ENCODE assay signal across 18 cellular contexts in the genomic region with DNA sequence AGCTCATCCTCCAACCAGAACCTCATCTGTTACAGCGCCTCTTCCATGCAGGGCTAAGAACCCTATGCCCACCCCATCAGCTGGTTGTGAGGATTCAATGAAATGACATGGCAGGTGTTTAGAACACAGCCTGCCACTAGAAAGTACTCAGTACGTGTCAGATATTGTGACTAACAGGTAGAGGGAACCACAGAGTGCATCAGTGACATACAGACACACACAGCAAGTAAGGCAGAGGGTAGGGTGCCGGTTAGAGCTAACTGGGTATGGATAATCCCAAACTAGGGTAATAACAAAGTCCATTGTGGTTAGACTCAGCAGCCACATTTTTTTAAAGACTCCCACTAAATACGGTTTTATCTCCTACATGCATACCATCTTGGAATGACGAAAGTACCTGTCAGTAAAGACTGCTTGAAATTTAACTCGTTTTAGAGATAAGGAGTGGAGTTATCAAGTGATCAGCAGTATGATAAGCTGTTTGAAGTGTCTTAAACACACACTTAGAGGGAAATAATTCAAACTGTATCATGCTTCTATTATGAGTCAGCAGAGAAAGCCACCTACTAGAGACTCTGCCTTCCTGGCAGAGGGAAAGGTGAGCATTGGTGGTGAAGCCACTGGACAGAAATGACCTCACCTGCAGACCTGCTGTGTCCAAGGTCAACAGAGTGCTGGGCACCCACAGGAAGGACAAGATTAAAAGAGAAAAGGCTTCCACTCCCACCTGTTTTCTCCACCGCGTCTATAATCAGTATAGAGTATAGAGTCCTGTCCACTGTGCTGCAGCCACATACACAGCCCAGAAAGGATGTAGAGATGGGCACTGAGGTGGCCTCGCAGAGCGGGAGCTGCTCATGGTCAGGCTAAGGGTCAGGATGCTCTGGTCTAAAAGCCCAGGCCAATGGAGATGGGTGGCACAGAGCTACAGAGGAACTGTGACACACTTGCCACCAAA. TPM values are rescaled to one million over a fixed set of nuclear protein-coding genes. Genes with fewer than 3 reads are reported as not detected.
DNase-seq lines count a peak whose midpoint lies in the region; ATAC-seq, FAIRE-seq and TF ChIP-seq lines count a peak whose summit lies in the region.
"Had no signal": no experiment of that assay in that cellular context is flagged by ENCODE, and none has a peak within 500 bp of the region (broad histone marks: within the 10 kb centered on the region; RNA-seq: fewer than 3 reads in every experiment).

No MANE protein-coding gene starts in this region.

- no peak for TF ChIP-seq RAD21 in A549 (conservative IDR thresholded peaks at IDR 0.05 in 1 of 2, IDR thresholded peaks at IDR 0.05 in 1 of 2)

- H3K36me3 ChIP-seq in astrocyte (ENCODE audit: insufficient read depth, low read length) (no peaks in the 10 kb centered on the region), lung (ENCODE audit: control insufficient read depth in 2 of 2, insufficient read depth in 2 of 2, low read length in 2 of 2) (peaks cover 12 to 24% of the 10 kb centered on the region in 2 donors)

- H3K9me3 ChIP-seq in A549 = no peaks in the 10 kb centered on the region
- no peaks in the 10 kb centered on the region for H3K9me3 ChIP-seq in astrocyte (ENCODE audit: insufficient read depth, low read depth, low read length)
- H3K9me3 ChIP-seq in lung (ENCODE audit: control insufficient read depth in 2 of 2, insufficient read depth in 1 of 2, low read length in 1 of 2) = no peaks in the 10 kb centered on the region
- H3K9me3 ChIP-seq: heart right ventricle, SJSA1 had no signal

- FAIRE-seq in A549 (lab: Jason Lieb, UNC) (no peak), astrocyte (lab: Jason Lieb, UNC) (no peak)

- H4K20me1 ChIP-seq in astrocyte (ENCODE audit: insufficient read depth, low read length) = no peaks in the 10 kb centered on the region

- peaks cover 18% of the 10 kb centered on the region for H3K4me1 ChIP-seq in A549
- H3K4me1 ChIP-seq in astrocyte (ENCODE audit: insufficient read depth, low read length) = no peaks in the 10 kb centered on the region
- peaks cover 0 to 5% of the 10 kb centered on the region in 2 donors for H3K4me1 ChIP-seq in lung (ENCODE audit: control insufficient read depth in 2 of 2, insufficient read depth in 2 of 2, low read length in 2 of 2)

- peaks cover 6% of the 10 kb centered on the region for H3K4me1 Mint-ChIP-seq in astrocyte (ENCODE audit: low read depth, unreplicated experiment)
- peaks cover 0 to 2% of the 10 kb centered on the region in 2 donors for H3K4me1 Mint-ChIP-seq in natural killer cell treated with Interleukin-12 subunit alpha and Interleukin-12 subunit beta and Interleukin-15 and Interleukin-18, amount 100 ng/mL, for 72 hours (ENCODE audit: low read depth in 2 of 2)

- ATAC-seq in A549 = peak; percentile 50 to 77; a peak in 5 of 6 replicates
- peak; percentile 85 for ATAC-seq in lung (ENCODE audit: insufficient read depth, low FRiP score)
- ATAC-seq in GM18505 (IDR thresholded peaks at IDR 0.05; ENCODE audit: unreplicated experiment) = no peak
- ATAC-seq in natural killer cell treated with Interleukin-12 subunit alpha and Interleukin-12 subunit beta and Interleukin-15 and Interleukin-18, amount 100 ng/mL, for 72 hours = no peak
- ATAC-seq: activated CD8-positive, alpha-beta T cell treated with anti-CD3 and anti-CD28 coated beads, Interleukin-2, amount 10 ng/mL, durations not matched to agents 7 days and 5 days; heart right ventricle had no signal

- H3K4me3 ChIP-seq in A549 = no peak overlapping the region
- H3K4me3 ChIP-seq in astrocyte (ENCODE audit: insufficient read depth, low read depth, low read length) = no peak overlapping the region
- H3K4me3 ChIP-seq in lung = no peak overlapping the region
- H3K4me3 ChIP-seq: heart right ventricle, SJSA1 had no signal

- H3K9me3 Mint-ChIP-seq in astrocyte (ENCODE audit: unreplicated experiment) = no peaks in the 10 kb centered on the region
- H3K9me3 Mint-ChIP-seq in natural killer cell treated with Interleukin-12 subunit alpha and Interleukin-12 subunit beta and Interleukin-15 and Interleukin-18, amount 100 ng/mL, for 72 hours = no peaks in the 10 kb centered on the region

- H3K36me3 Mint-ChIP-seq in astrocyte (ENCODE audit: low read depth, unreplicated experiment) = peaks cover 20% of the 10 kb centered on the region
- peaks cover 4% of the 10 kb centered on the region for H3K36me3 Mint-ChIP-seq in natural killer cell treated with Interleukin-12 subunit alpha and Interleukin-12 subunit beta and Interleukin-15 and Interleukin-18, amount 100 ng/mL, for 72 hours

- POLR2A ChIA-PET in A549 (lab: Yijun Ruan, JAX) = interaction anchor here (0.6 kb wide), 1 partner anchor 9 kb away, joined by 3 read pairs; no protein-coding TSS in a partner anchor

- CTCF ChIA-PET in A549 (lab: Yijun Ruan, JAX) = interaction anchor here (0.9 to 1.7 kb wide), 5 partner anchors 108 to 155 kb away, joined by 3 to 5 read pairs (median 3); no protein-coding TSS in a partner anchor

- H3K27ac Mint-ChIP-seq in astrocyte (ENCODE audit: unreplicated experiment) = no peak overlapping the region
- H3K27ac Mint-ChIP-seq in natural killer cell treated with Interleukin-12 subunit alpha and Interleukin-12 subunit beta and Interleukin-15 and Interleukin-18, amount 100 ng/mL, for 72 hours = no peak overlapping the region
- H3K27ac Mint-ChIP-seq: activated CD8-positive, alpha-beta T cell treated with anti-CD3 and anti-CD28 coated beads, Interleukin-2, amount 10 ng/mL, durations not matched to agents 7 days and 5 days had no signal

- WGBS in A549 (ENCODE audit: missing lambda C conversion rate) = 55% methylated on average over 10 of the region's 10 CpGs
- WGBS in lung, 2 donors = 70 to 82% methylated on average over 10 of the region's 10 CpGs

- no peaks in the 10 kb centered on the region for H3K27me3 Mint-ChIP-seq in astrocyte (ENCODE audit: low read depth, unreplicated experiment)
- H3K27me3 Mint-ChIP-seq in natural killer cell treated with Interleukin-12 subunit alpha and Interleukin-12 subunit beta and Interleukin-15 and Interleukin-18, amount 100 ng/mL, for 72 hours = no peaks in the 10 kb centered on the region

- H3K4me2 ChIP-seq in A549 (peak overlapping the region; percentile 42), astrocyte (ENCODE audit: low read length) (no peak overlapping the region)

- no peak overlapping the region for H3K4me3 Mint-ChIP-seq in astrocyte (ENCODE audit: unreplicated experiment)
- no peak overlapping the region for H3K4me3 Mint-ChIP-seq in natural killer cell treated with Interleukin-12 subunit alpha and Interleukin-12 subunit beta and Interleukin-15 and Interleukin-18, amount 100 ng/mL, for 72 hours
- H3K4me3 Mint-ChIP-seq: activated CD8-positive, alpha-beta T cell treated with anti-CD3 and anti-CD28 coated beads, Interleukin-2, amount 10 ng/mL, durations not matched to agents 7 days and 5 days had no signal

- H2AFZ ChIP-seq in astrocyte (ENCODE audit: low read depth, low read length) = no peak overlapping the region

- TF ChIP-seq CTCF in A549 (IDR thresholded peaks at IDR 0.05) = no peak
- TF ChIP-seq CTCF in astrocyte (IDR thresholded peaks at IDR 0.05; ENCODE audit: insufficient read depth, low read depth, low read length) = no peak
- no peak for TF ChIP-seq CTCF in lung (IDR thresholded peaks at IDR 0.05; ENCODE audit: control extremely low read depth, extremely low read depth)

- DNase-seq in A549 (ENCODE audit: low read depth in 1 of 2, low spot score in 1 of 2) = peak; percentile 6 to 8
- DNase-seq in HuH-7 (ENCODE audit: low spot score) = peak; percentile 37
- peak; percentile 73 for DNase-seq in astrocyte (ENCODE audit: low read depth)
- no peak for DNase-seq in lung (ENCODE audit: low spot score)
- no peak for DNase-seq in stimulated activated CD4-positive, alpha-beta T cell treated with anti-CD3 and anti-CD28 coated beads, Interleukin-4, amount 100 ng/mL, for 1 hour
- DNase-seq in natural killer cell treated with Interleukin-12 subunit alpha and Interleukin-12 subunit beta and Interleukin-15 and Interleukin-18, amount 100 ng/mL, for 72 hours (ENCODE audit: low spot score) = no peak
- no peak for DNase-seq in NCI-H187 treated with DMSO at 0.1 percent for 48 hours (lab: John Stamatoyannopoulos, UW)
- DNase-seq: activated CD8-positive, alpha-beta T cell treated with anti-CD3 and anti-CD28 coated beads, Interleukin-2, amount 10 ng/mL, durations not matched to agents 7 days and 5 days; activated effector memory CD4-positive, alpha-beta T cell treated with anti-CD3 and anti-CD28 coated beads, Interleukin-2, amount 50 U/mL, for 16 hours; COR-L47; GDM1; HCEC 1CT; heart right ventricle; KG1; NCI-H1417; NCI-H345 had no signal

- peak overlapping the region; percentile 8 to 75; a peak in 4 of 6 replicates for H3K27ac ChIP-seq in A549
- H3K27ac ChIP-seq in astrocyte (ENCODE audit: low read depth, low read length) = no peak overlapping the region
- H3K27ac ChIP-seq in lung (ENCODE audit: low read depth in 1 of 2, low read length in 1 of 2) = peak overlapping the region in 1 of 2 donors; percentile 81
- H3K27ac ChIP-seq: heart right ventricle, SJSA1 had no signal

- TF ChIP-seq EP300 in A549 (IDR thresholded peaks at IDR 0.05) = no peak; a peak in 1 of 5 replicates

- TF ChIP-seq POLR2A in A549 (IDR thresholded peaks at IDR 0.05; ENCODE audit: low read length) (no peak), GM18505 (IDR thresholded peaks at IDR 0.05; ENCODE audit: borderline replicate concordance, extremely low read depth, insufficient read depth, insufficient read length) (no peak)

- no peak overlapping the region for H3K9ac ChIP-seq in astrocyte (ENCODE audit: low read length)

- H3K79me2 ChIP-seq in astrocyte (ENCODE audit: insufficient read depth, low read length) = no peaks in the 10 kb centered on the region

- no peaks in the 10 kb centered on the region for H3K27me3 ChIP-seq in astrocyte (ENCODE audit: insufficient read depth, low read length)
- no peaks in the 10 kb centered on the region for H3K27me3 ChIP-seq in lung (ENCODE audit: control insufficient read depth, insufficient read depth)
- H3K27me3 ChIP-seq: heart right ventricle, SJSA1 had no signal

RNA-seq across cellular contexts. Expression of a gene that starts 20.5 kb away (rescaled TPM):
- polyA plus RNA-seq in A549 (2011; rRNA removed) (23.2 and 26.4 TPM in 2 replicates), A549 (2017; fragmentation: RNase III; extraction: RNeasy Plus Mini Kit Qiagen cat#74134 plus additional on column Dnase treatment) (18.5 to 20.4 TPM (median 19.5 TPM) in 3 replicates), lung (10 to 100 TPM; 41.3 to 46.7 TPM)
- 13.3 and 15.1 TPM in 2 replicates for polyA plus RNA-seq in A549 (2012; cell fraction: cytosol; rRNA removed)
- polyA plus RNA-seq in A549 (2012; cell fraction: nucleus; rRNA removed) = 29.2 and 33.9 TPM in 2 replicates
- 12.9 and 18.9 TPM in 2 replicates for polyA minus RNA-seq in A549 (2011; rRNA and poly(A)+ RNA removed)
- total RNA-seq in astrocyte (22.8 and 29.4 TPM in 2 replicates), lung (10 to 100 TPM; 41.3 to 71.4 TPM)
- 10 to 100 TPM; 45.5 to 54.7 TPM for total RNA-seq in natural killer cell treated with Interleukin-12 subunit alpha and Interleukin-12 subunit beta and Interleukin-15 and Interleukin-18, amount 100 ng/mL, for 72 hours

RNA-seq across cellular contexts. Expression of a gene that starts 36.4 kb away (rescaled TPM):
- 53.0 and 60.8 TPM in 2 replicates for polyA plus RNA-seq in A549 (2011; rRNA removed)
- 36.0 and 39.7 TPM in 2 replicates for polyA plus RNA-seq in A549 (2012; cell fraction: cytosol; rRNA removed)
- polyA plus RNA-seq in A549 (2012; cell fraction: nucleus; rRNA removed) = 18.5 and 36.3 TPM in 2 replicates
- polyA plus RNA-seq in A549 (2017; fragmentation: RNase III; extraction: RNeasy Plus Mini Kit Qiagen cat#74134 plus additional on column Dnase treatment) = 34.4 to 44.9 TPM (median 39.3 TPM) in 3 replicates
- polyA minus RNA-seq in A549 (2011; rRNA and poly(A)+ RNA removed) = 38.6 and 41.5 TPM in 2 replicates
- 45.0 and 49.7 TPM in 2 replicates for total RNA-seq in astrocyte
- total RNA-seq in lung = 10 to 100 TPM; 36.0 to 56.2 TPM
- 10 to 100 TPM; 34.6 to 44.6 TPM for polyA plus RNA-seq in lung
- 10 to 100 TPM; 19.3 to 25.7 TPM for total RNA-seq in natural killer cell treated with Interleukin-12 subunit alpha and Interleukin-12 subunit beta and Interleukin-15 and Interleukin-18, amount 100 ng/mL, for 72 hours

Comparison
In these comparisons a context has a peak if more than half of its experiments do, and no peak if none do; other contexts are left out.
1. ATAC-seq: peak in A549 (2 of 2) and lung (single experiment); none in GM18505 (single experiment) and natural killer cell treated with Interleukin-12 subunit alpha and Interleukin-12 subunit beta and Interleukin-15 and Interleukin-18, amount 100 ng/mL, for 72 hours (0 of 2).
2. DNase-seq: peak in A549 (2 of 2), HuH-7 (single experiment) and astrocyte (single experiment); none in lung (single experiment), stimulated activated CD4-positive, alpha-beta T cell treated with anti-CD3 and anti-CD28 coated beads, Interleukin-4, amount 100 ng/mL, for 1 hour (single experiment), natural killer cell treated with Interleukin-12 subunit alpha and Interleukin-12 subunit beta and Interleukin-15 and Interleukin-18, amount 100 ng/mL, for 72 hours (single experiment) and NCI-H187 treated with DMSO at 0.1 percent for 48 hours (single experiment).